8 cellular contexts compared by ENCODE assay signal in genomic region chr1:238027366-238027765, GRCh38.
"Had no signal": no experiment of that assay in that cellular context is flagged by ENCODE, and none has a peak within 500 bp of the region (broad histone marks: within the 10 kb centered on the region; RNA-seq: fewer than 3 reads in every experiment).

No MANE protein-coding gene starts in this region.

- DNase-seq: GM23248, H9, HFFc6, KBM-7 had no signal

- H3K27me3 Mint-ChIP-seq: IgD-negative memory B cell had no signal

- H3K36me3 Mint-ChIP-seq: IgD-negative memory B cell had no signal

- H3K4me1 Mint-ChIP-seq: IgD-negative memory B cell had no signal

- ATAC-seq: HCT116, HepG2 had no signal

- H3K27ac Mint-ChIP-seq: HFFc6, IgD-negative memory B cell had no signal

- H2AFZ ChIP-seq: GM23248 had no signal

- H3K27ac ChIP-seq: GM23248, HL-60 had no signal

- H3K4me3 ChIP-seq: GM23248 had no signal

- H3K9ac ChIP-seq: GM23248 had no signal

- H3K4me3 Mint-ChIP-seq: H9, HFFc6, IgD-negative memory B cell had no signal
